ENCODE assay signal across 2 cellular contexts in the genomic region with DNA sequence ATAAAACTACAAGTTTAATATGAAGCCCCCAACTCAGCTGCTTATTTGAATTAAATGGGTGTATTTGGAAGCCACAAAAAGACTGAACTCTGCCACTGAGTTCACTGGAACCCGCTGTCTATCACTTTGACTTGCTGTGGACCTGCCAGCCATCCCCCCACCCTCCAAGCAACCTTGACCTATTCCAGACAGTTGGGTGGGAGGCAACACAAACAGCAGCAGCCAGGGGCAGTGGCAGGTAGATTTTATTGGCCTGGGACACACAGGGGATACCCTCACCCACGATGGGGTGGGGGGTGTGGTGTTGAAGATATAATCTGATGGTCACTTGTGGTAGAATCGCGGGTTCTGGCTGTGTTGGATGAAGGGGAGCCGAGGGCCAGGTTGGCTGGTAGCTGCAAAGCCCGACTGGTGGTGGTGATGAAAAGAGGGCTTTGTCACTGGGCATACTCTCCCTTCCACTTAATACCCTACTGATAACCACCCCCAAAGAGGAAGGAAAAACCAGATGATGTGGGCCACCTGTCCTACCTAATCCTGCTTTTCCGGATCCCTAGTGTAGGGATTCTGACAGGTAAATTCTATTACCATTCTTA.
TF ChIP-seq lines count a peak whose summit lies in the region.

No MANE protein-coding gene starts in this region.

TF ChIP-seq in SK-N-SH, 30 proteins besides CTCF, POLR2A, EP300 and RAD21:
- TF ChIP-seq POLR2AphosphoS5 (IDR thresholded peaks at IDR 0.05; ENCODE audit: low read depth, low read length), result no peak
- TF ChIP-seq, protein P1, sequence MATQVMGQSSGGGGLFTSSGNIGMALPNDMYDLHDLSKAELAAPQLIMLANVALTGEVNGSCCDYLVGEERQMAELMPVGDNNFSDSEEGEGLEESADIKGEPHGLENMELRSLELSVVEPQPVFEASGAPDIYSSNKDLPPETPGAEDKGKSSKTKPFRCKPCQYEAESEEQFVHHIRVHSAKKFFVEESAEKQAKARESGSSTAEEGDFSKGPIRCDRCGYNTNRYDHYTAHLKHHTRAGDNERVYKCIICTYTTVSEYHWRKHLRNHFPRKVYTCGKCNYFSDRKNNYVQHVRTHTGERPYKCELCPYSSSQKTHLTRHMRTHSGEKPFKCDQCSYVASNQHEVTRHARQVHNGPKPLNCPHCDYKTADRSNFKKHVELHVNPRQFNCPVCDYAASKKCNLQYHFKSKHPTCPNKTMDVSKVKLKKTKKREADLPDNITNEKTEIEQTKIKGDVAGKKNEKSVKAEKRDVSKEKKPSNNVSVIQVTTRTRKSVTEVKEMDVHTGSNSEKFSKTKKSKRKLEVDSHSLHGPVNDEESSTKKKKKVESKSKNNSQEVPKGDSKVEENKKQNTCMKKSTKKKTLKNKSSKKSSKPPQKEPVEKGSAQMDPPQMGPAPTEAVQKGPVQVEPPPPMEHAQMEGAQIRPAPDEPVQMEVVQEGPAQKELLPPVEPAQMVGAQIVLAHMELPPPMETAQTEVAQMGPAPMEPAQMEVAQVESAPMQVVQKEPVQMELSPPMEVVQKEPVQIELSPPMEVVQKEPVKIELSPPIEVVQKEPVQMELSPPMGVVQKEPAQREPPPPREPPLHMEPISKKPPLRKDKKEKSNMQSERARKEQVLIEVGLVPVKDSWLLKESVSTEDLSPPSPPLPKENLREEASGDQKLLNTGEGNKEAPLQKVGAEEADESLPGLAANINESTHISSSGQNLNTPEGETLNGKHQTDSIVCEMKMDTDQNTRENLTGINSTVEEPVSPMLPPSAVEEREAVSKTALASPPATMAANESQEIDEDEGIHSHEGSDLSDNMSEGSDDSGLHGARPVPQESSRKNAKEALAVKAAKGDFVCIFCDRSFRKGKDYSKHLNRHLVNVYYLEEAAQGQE (IDR thresholded peaks at IDR 0.05; ENCODE audit: low read depth, low read length), result no peak
- no peak for TF ChIP-seq SMC3 (IDR thresholded peaks at IDR 0.05; ENCODE audit: low read depth, low read length)
- no peak for TF ChIP-seq CHD2 (IDR thresholded peaks at IDR 0.05; ENCODE audit: low read length, partially characterized antibody)

TF ChIP-seq in SK-N-SH treated with all-trans-retinoic acid at 6 μM for 48 hours, 23 proteins besides CTCF, POLR2A, EP300 and RAD21:
- no peak for TF ChIP-seq POU6F1 (CRISPR knock-in tag; IDR thresholded peaks at IDR 0.05; ENCODE audit: borderline replicate concordance, low read depth)
- no peak for TF ChIP-seq PPARA (CRISPR knock-in tag; IDR thresholded peaks at IDR 0.05; ENCODE audit: borderline replicate concordance)
- TF ChIP-seq ARNTL (CRISPR knock-in tag; IDR thresholded peaks at IDR 0.05; ENCODE audit: borderline replicate concordance, low read depth), result no peak
- no peak for TF ChIP-seq ZC3H10 (CRISPR knock-in tag; IDR thresholded peaks at IDR 0.05)
- TF ChIP-seq ZNF565 (CRISPR knock-in tag; conservative IDR thresholded peaks at IDR 0.05; ENCODE audit: low read depth), result no peak
- TF ChIP-seq ESRRG (CRISPR knock-in tag; IDR thresholded peaks at IDR 0.05), result no peak
TF ChIP-seq in SK-N-SH treated with all-trans-retinoic acid at 6 μM for 48 hours: peak in this region for 0.
